18 cellular contexts compared by ENCODE assay signal in the genomic region with DNA sequence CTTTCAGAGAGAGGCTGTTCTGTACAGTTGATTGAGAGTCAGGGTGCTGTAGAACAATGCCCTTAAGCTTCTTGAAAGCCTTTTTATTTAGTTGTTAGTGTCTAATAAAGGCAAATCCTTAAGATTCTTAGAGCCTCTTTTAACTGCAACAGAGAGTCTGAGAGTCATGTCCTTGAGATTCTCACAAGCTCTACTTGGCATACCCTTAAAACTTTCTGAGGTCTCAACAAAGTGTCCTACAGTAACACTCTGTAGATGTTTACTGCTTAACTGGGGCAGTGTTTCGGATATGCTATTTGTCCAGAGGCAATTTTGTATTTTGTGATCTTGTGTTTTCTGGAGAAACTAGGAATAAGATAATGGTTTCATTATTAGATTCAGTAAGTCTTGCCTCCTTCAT.
"Had no signal": no experiment of that assay in that cellular context is flagged by ENCODE, and none has a peak within 500 bp of the region (broad histone marks: within the 10 kb centered on the region; RNA-seq: fewer than 3 reads in every experiment).

No MANE protein-coding gene starts in this region.

- H3K27ac Mint-ChIP-seq: effector memory CD8-positive, alpha-beta T cell; immature natural killer cell; natural killer cell treated with Interleukin-12 subunit alpha and Interleukin-12 subunit beta and Interleukin-15 and Interleukin-18, amount 100 ng/mL, for 72 hours; type B pancreatic cell had no signal

- H3K9me3 Mint-ChIP-seq: effector memory CD8-positive, alpha-beta T cell; type B pancreatic cell had no signal

- H3K27me3 Mint-ChIP-seq: effector memory CD8-positive, alpha-beta T cell; natural killer cell treated with Interleukin-12 subunit alpha and Interleukin-12 subunit beta and Interleukin-15 and Interleukin-18, amount 100 ng/mL, for 72 hours; type B pancreatic cell had no signal

- H3K4me1 ChIP-seq: esophagus muscularis mucosa, gastroesophageal sphincter, parathyroid adenoma, prostate gland, right lobe of liver, thyroid gland had no signal

- H3K4me1 Mint-ChIP-seq: immature natural killer cell had no signal

- DNase-seq: effector memory CD8-positive, alpha-beta T cell; immature natural killer cell; left ventricle myocardium inferior; mesenchymal stem cell; midbrain; retina; right lobe of liver; stimulated activated CD4-positive, alpha-beta T cell treated with anti-CD3 and anti-CD28 coated beads, Interleukin-4, amount 100 ng/mL, for 4 hours; stimulated activated naive CD4-positive, alpha-beta T cell treated with Interleukin-2 at 50 U/mL for 16 hours; thyroid gland had no signal

- H3K4me3 ChIP-seq: esophagus muscularis mucosa, gastroesophageal sphincter, left ventricle myocardium inferior, lung, prostate gland, right lobe of liver, thyroid gland had no signal

- H3K36me3 ChIP-seq: esophagus muscularis mucosa, gastroesophageal sphincter, left ventricle myocardium inferior, prostate gland, right lobe of liver, thyroid gland had no signal

- H3K27me3 ChIP-seq: esophagus muscularis mucosa, gastroesophageal sphincter, right lobe of liver, thyroid gland had no signal

- H3K27ac ChIP-seq: epithelial cell of prostate, esophagus muscularis mucosa, gastroesophageal sphincter, left ventricle myocardium inferior, parathyroid adenoma, prostate gland, right lobe of liver, thyroid gland had no signal

- H3K79me2 ChIP-seq: parathyroid adenoma had no signal

- H3K9ac ChIP-seq: parathyroid adenoma had no signal

- H2AFZ ChIP-seq: parathyroid adenoma had no signal

- H3K9me3 ChIP-seq: esophagus muscularis mucosa, gastroesophageal sphincter, prostate gland, right lobe of liver, thyroid gland had no signal

- H3K4me3 Mint-ChIP-seq: effector memory CD8-positive, alpha-beta T cell; immature natural killer cell; natural killer cell treated with Interleukin-12 subunit alpha and Interleukin-12 subunit beta and Interleukin-15 and Interleukin-18, amount 100 ng/mL, for 72 hours; type B pancreatic cell had no signal

- H3K36me3 Mint-ChIP-seq: immature natural killer cell; natural killer cell treated with Interleukin-12 subunit alpha and Interleukin-12 subunit beta and Interleukin-15 and Interleukin-18, amount 100 ng/mL, for 72 hours; type B pancreatic cell had no signal
